1 cellular context compared by ENCODE assay signal in the genomic region with DNA sequence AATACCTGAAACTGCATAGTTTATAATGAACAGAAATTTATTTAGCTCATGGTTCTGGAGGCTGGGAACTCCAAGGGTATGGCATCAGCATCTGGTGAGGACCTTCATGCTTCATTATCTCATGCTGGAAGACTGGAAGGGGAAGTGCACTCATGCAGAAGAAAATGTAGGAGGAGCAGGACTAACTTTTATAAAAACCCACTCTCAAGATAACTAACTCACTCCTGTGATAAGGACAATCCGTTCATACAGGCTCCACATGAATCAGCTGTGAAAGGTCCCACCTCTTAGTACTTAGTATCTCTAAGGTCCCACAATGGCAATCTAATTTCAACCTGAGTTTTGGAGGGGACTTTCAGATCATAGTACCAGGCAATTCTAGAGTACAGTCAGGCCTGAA.
TF ChIP-seq lines count a peak whose summit lies in the region.

No MANE protein-coding gene starts in this region.

TF ChIP-seq in HepG2, 621 proteins besides CTCF, POLR2A, EP300 and RAD21:
- TF ChIP-seq ZNF564 (CRISPR knock-in tag; IDR thresholded peaks at IDR 0.05) (peak; percentile 68; the same call in 1 of the 2 replicates), BCL6 (CRISPR knock-in tag; IDR thresholded peaks at IDR 0.05) (no peak), POLR2AphosphoS2 (IDR thresholded peaks at IDR 0.05; ENCODE audit: low read depth, low read length) (no peak), ZBTB8A (CRISPR knock-in tag; IDR thresholded peaks at IDR 0.05; ENCODE audit: borderline replicate concordance, low read depth) (no peak), ARNTL (CRISPR knock-in tag; IDR thresholded peaks at IDR 0.05) (no peak)
